ENCODE assay signal across 1 cellular context in the genomic region with DNA sequence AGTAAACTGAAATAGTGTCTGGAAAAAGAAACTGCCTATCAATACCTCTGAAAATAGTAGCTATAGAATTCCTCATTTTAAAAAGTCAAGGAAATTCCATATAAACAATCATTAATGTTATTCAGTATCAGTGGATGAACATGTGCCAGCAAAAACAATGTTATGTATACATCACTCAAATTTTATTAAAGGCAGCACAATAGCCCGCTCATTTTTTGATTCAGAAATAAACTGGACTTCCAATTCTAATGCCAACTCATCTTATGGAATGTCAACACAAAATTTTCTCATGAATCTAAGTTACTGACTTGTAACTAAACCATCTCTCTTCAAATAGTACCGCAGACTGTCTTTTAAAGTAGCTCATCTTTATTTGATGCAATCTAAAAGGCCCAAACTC.
TF ChIP-seq lines count a peak whose summit lies in the region.

No MANE protein-coding gene starts in this region.

TF ChIP-seq in IMR-90, 13 proteins besides CTCF, POLR2A, EP300 and RAD21:
- TF ChIP-seq RFX5 (IDR thresholded peaks at IDR 0.05; ENCODE audit: low read depth, low read length) (no peak), CEBPB (IDR thresholded peaks at IDR 0.05; ENCODE audit: low read depth, low read length) (no peak), SMC3 (IDR thresholded peaks at IDR 0.05; ENCODE audit: low read depth, low read length) (no peak), RCOR1 (IDR thresholded peaks at IDR 0.05; ENCODE audit: insufficient replicate concordance, low read length) (no peak), MAFK (IDR thresholded peaks at IDR 0.05; ENCODE audit: low read depth, low read length) (no peak), FOS (IDR thresholded peaks at IDR 0.05; ENCODE audit: low read depth, low read length) (no peak), BHLHE40 (IDR thresholded peaks at IDR 0.05; ENCODE audit: low read depth, low read length) (no peak), MAZ (IDR thresholded peaks at IDR 0.05; ENCODE audit: borderline replicate concordance, low read depth, low read length) (no peak), NFE2L2 (IDR thresholded peaks at IDR 0.05; ENCODE audit: low read depth, low read length) (no peak), MXI1 (IDR thresholded peaks at IDR 0.05; ENCODE audit: borderline replicate concordance, low read depth, low read length) (no peak)
- TF ChIP-seq, protein P1, sequence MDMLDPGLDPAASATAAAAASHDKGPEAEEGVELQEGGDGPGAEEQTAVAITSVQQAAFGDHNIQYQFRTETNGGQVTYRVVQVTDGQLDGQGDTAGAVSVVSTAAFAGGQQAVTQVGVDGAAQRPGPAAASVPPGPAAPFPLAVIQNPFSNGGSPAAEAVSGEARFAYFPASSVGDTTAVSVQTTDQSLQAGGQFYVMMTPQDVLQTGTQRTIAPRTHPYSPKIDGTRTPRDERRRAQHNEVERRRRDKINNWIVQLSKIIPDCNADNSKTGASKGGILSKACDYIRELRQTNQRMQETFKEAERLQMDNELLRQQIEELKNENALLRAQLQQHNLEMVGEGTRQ (IDR thresholded peaks at IDR 0.05; ENCODE audit: low read depth, low read length): no peak
- TF ChIP-seq, protein P2, sequence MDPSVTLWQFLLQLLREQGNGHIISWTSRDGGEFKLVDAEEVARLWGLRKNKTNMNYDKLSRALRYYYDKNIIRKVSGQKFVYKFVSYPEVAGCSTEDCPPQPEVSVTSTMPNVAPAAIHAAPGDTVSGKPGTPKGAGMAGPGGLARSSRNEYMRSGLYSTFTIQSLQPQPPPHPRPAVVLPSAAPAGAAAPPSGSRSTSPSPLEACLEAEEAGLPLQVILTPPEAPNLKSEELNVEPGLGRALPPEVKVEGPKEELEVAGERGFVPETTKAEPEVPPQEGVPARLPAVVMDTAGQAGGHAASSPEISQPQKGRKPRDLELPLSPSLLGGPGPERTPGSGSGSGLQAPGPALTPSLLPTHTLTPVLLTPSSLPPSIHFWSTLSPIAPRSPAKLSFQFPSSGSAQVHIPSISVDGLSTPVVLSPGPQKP (IDR thresholded peaks at IDR 0.05; ENCODE audit: borderline replicate concordance, low read depth, low read length): no peak
